23 cellular contexts compared by ENCODE assay signal in genomic region chr1:70542856-70543255, GRCh38.
"Had no signal": no experiment of that assay in that cellular context is flagged by ENCODE, and none has a peak within 500 bp of the region (broad histone marks: within the 10 kb centered on the region; RNA-seq: fewer than 3 reads in every experiment).

No MANE protein-coding gene starts in this region.

- DNase-seq: activated CD4-positive, alpha-beta T cell treated with anti-CD3 and anti-CD28 coated beads for 1 hour; activated CD8-positive, alpha-beta memory T cell treated with anti-CD3 and anti-CD28 coated beads for 24 hours; activated CD8-positive, alpha-beta memory T cell treated with anti-CD3 and anti-CD28 coated beads, Interleukin-2, amount 50 U/mL, for 4 hours; activated T-cell treated with anti-CD3 and anti-CD28 coated beads, Interleukin-2, amount 50 U/mL, for 24 hours; brain microvascular endothelial cell; central memory CD4-positive, alpha-beta T cell; effector memory CD4-positive, alpha-beta T cell; heart left ventricle; islet precursor cell; left cardiac atrium; midbrain; ovary; stimulated activated CD4-positive, alpha-beta T cell treated with anti-CD3 and anti-CD28 coated beads, Interleukin-2, amount 100 ng/mL, for 48 hours; stimulated activated CD8-positive, alpha-beta memory T cell treated with anti-CD3 and anti-CD28 coated beads, Interleukin-4, amount 100 ng/mL, for 48 hours; stimulated activated naive B cell treated with anti-CD40 and anti-IgM and Interleukin-4, amounts not matched to agents 10 μg/mL and 1 μg/mL and 100 μg/mL, for 72 hours; transverse colon had no signal

- ATAC-seq: activated naive CD4-positive, alpha-beta T cell treated with anti-CD3 and anti-CD28 coated beads, Interleukin-2, amount 50 U/mL, for 72 hours; activated T-helper 17 cell treated with anti-CD3 and anti-CD28 coated beads, Interleukin-2, amount 50 U/mL, for 72 hours; gastroesophageal sphincter; heart left ventricle; left cardiac atrium; natural killer cell treated with Interleukin-12 subunit alpha and Interleukin-12 subunit beta and Interleukin-15 and Interleukin-18, amount 100 ng/mL, for 72 hours; stimulated activated naive B cell treated with anti-CD40 and anti-IgM and Interleukin-4, amounts not matched to agents 10 μg/mL and 1 μg/mL and 100 μg/mL, for 72 hours had no signal

- H3K4me3 ChIP-seq: ascending aorta, esophagus muscularis mucosa, gastroesophageal sphincter, heart left ventricle, ovary, prostate gland, transverse colon had no signal
